Comparison of ENCODE assay signal across 8 cellular contexts in genomic region chr12:6363330-6364036, GRCh38. TPM values are rescaled to one million over a fixed set of nuclear protein-coding genes. Genes with fewer than 3 reads are reported as not detected.
DNase-seq lines count a peak whose midpoint lies in the region; ATAC-seq lines count a peak whose summit lies in the region.

No MANE protein-coding gene starts in this region.

- H3K36me3 Mint-ChIP-seq in stimulated activated naive CD8-positive, alpha-beta T cell treated with anti-CD3 and anti-CD28 coated beads, Interleukin-15, Interleukin-2, amounts not matched to agents 100 ng/mL and 50 ng/mL, for 24 hours (ENCODE audit: low read depth): no peaks in the 10 kb centered on the region

- peak overlapping the region; percentile 79 for H3K27ac Mint-ChIP-seq in stimulated activated naive CD8-positive, alpha-beta T cell treated with anti-CD3 and anti-CD28 coated beads, Interleukin-15, Interleukin-2, amounts not matched to agents 100 ng/mL and 50 ng/mL, for 24 hours

- H3K4me3 Mint-ChIP-seq in stimulated activated naive CD8-positive, alpha-beta T cell treated with anti-CD3 and anti-CD28 coated beads, Interleukin-15, Interleukin-2, amounts not matched to agents 100 ng/mL and 50 ng/mL, for 24 hours: peak overlapping the region; percentile 78

- peak; percentile 92 for DNase-seq in DMS53 (lab: John Stamatoyannopoulos, UW)
- DNase-seq in NCI-H460 (ENCODE audit: extremely low read depth, low read depth): peak; percentile 53
- peak; percentile 58 for DNase-seq in activated T-cell treated with anti-CD3 and anti-CD28 coated beads for 1 hour (ENCODE audit: low read depth)
- DNase-seq in epidermal melanocyte (ENCODE audit: insufficient read length, low spot score): peak; percentile 98
- DNase-seq in myocyte (ENCODE audit: low read depth): peak; percentile 75
- DNase-seq in NCI-H1436 treated with DMSO at 0.1 percent for 48 hours (lab: John Stamatoyannopoulos, UW): no peak

- no peak for ATAC-seq in HG03432 (IDR thresholded peaks at IDR 0.05; ENCODE audit: unreplicated experiment)

- no peaks in the 10 kb centered on the region for H3K9me3 Mint-ChIP-seq in stimulated activated naive CD8-positive, alpha-beta T cell treated with anti-CD3 and anti-CD28 coated beads, Interleukin-15, Interleukin-2, amounts not matched to agents 100 ng/mL and 50 ng/mL, for 24 hours

- peaks cover 3% of the 10 kb centered on the region for H3K27me3 Mint-ChIP-seq in stimulated activated naive CD8-positive, alpha-beta T cell treated with anti-CD3 and anti-CD28 coated beads, Interleukin-15, Interleukin-2, amounts not matched to agents 100 ng/mL and 50 ng/mL, for 24 hours

- peaks cover 46% of the 10 kb centered on the region for H3K4me1 Mint-ChIP-seq in stimulated activated naive CD8-positive, alpha-beta T cell treated with anti-CD3 and anti-CD28 coated beads, Interleukin-15, Interleukin-2, amounts not matched to agents 100 ng/mL and 50 ng/mL, for 24 hours (ENCODE audit: low read depth)

RNA-seq across cellular contexts. Expression of gene SCNN1A, which starts 11.9 kb away (rescaled TPM):
- 0.29 and 1.7 TPM in 2 replicates for total RNA-seq in NCI-H460 (2014; rRNA removed; shearing (Covaris generic))
- polyA plus RNA-seq in NCI-H460 (2014; cell fraction: nucleus; rRNA removed): 1.2 and 3.0 TPM in 2 replicates
- 0.13 and 1.0 TPM in 2 replicates for total RNA-seq in myocyte
- 0.59 TPM for polyA plus RNA-seq in myocyte (2012)

RNA-seq across cellular contexts. Expression of gene LTBR, which starts 20.5 kb away (rescaled TPM):
- 80.4 and 82.9 TPM in 2 replicates for total RNA-seq in NCI-H460 (2014; rRNA removed; shearing (Covaris generic))
- polyA plus RNA-seq in NCI-H460 (2014; cell fraction: nucleus; rRNA removed): 170 and 268 TPM in 2 replicates
- 135 and 146 TPM in 2 replicates for total RNA-seq in myocyte
- polyA plus RNA-seq in myocyte (2012): 103 TPM

RNA-seq across cellular contexts. Expression of gene TNFRSF1A, which starts 21.6 kb away (rescaled TPM):
- 180 and 190 TPM in 2 replicates for total RNA-seq in NCI-H460 (2014; rRNA removed; shearing (Covaris generic))
- polyA plus RNA-seq in NCI-H460 (2014; cell fraction: nucleus; rRNA removed): 144 and 152 TPM in 2 replicates
- total RNA-seq in myocyte: 147 and 150 TPM in 2 replicates
- polyA plus RNA-seq in myocyte (2012): 140 TPM

RNA-seq across cellular contexts. Expression of gene PLEKHG6, which starts 53.0 kb away (rescaled TPM):
- total RNA-seq in NCI-H460 (2014; rRNA removed; shearing (Covaris generic)): not detected in 2 replicates
- 0.38 TPM in 1 of 2 replicates, not detected in the other for polyA plus RNA-seq in NCI-H460 (2014; cell fraction: nucleus; rRNA removed)
- not detected in 2 replicates for total RNA-seq in myocyte
- polyA plus RNA-seq in myocyte (2012): 0.59 TPM
